In the genomic region with DNA sequence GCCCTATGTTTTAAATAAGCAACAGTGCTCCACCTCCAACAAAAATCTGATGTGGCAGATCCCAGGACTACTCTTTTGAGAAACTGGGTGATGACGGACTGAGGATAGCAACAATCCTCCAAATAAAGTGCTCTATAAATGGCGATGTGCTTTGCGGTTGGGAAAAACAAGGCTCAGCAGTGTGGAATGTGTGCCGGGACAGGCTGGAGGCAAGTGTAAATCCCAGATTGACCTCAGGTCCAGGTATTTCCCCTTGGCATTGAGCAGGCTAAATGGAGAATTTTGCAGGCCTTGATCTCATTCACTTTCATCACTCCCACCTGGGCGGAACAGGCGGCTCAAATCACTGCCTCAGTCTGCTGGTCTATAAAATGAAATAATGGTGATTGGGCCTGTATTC, we compare ENCODE assay signal across 19 cellular contexts. TPM values are rescaled to one million over a fixed set of nuclear protein-coding genes. Genes with fewer than 3 reads are reported as not detected.
"Had no signal": no experiment of that assay in that cellular context is flagged by ENCODE, and none has a peak within 500 bp of the region (broad histone marks: within the 10 kb centered on the region; RNA-seq: fewer than 3 reads in every experiment).

No MANE protein-coding gene starts in this region.

- ATAC-seq: activated naive CD8-positive, alpha-beta T cell treated with anti-CD3 and anti-CD28 coated beads, Interleukin-2, amount 50 U/mL, for 24 hours; left colon; T-cell had no signal

- H3K36me3 ChIP-seq: cardiac muscle cell, thoracic aorta had no signal

- H3K27ac ChIP-seq: cardiac muscle cell, thoracic aorta had no signal

- H3K27me3 ChIP-seq: cardiac muscle cell, stomach had no signal

- DNase-seq: activated CD4-positive, alpha-beta memory T cell treated with anti-CD3 and anti-CD28 coated beads, Interleukin-2, amount 10 ng/mL, durations not matched to agents 7 days and 5 days; activated naive CD4-positive, alpha-beta T cell treated with Interleukin-2 at 50 U/mL for 16 hours; activated naive CD8-positive, alpha-beta T cell treated with anti-CD3 and anti-CD28 coated beads, Interleukin-2, amount 50 U/mL, for 24 hours; effector CD8-positive, alpha-beta T cell; immature natural killer cell; left colon; mammary epithelial cell; nephron progenitor cell; stimulated activated CD4-positive, alpha-beta T cell treated with anti-CD3 and anti-CD28 coated beads, Interleukin-15, amount 100 ng/mL, for 24 hours; stimulated activated CD4-positive, alpha-beta T cell treated with anti-CD3 and anti-CD28 coated beads, Interleukin-4, amount 100 ng/mL, for 4 hours; stomach; T-cell had no signal

- H3K4me3 ChIP-seq: cardiac muscle cell had no signal

RNA-seq across cellular contexts. Expression of gene LDLRAD1, which starts 36.8 kb away (rescaled TPM):
- total RNA-seq: activated CD4-positive, alpha-beta memory T cell treated with anti-CD3 and anti-CD28 coated beads, Interleukin-2, amount 10 ng/mL, durations not matched to agents 7 days and 5 days; activated T-helper 1 cell treated with anti-CD3 and anti-CD28 coated beads, Interleukin-12 subunit alpha, Interleukin-12 subunit beta, Interleukin-2, Interleukin-4 antibody, amounts not matched to agents 30 ng/mL and 10 ng/mL and 1 ng/mL, durations not matched to agents 14 hours and 24 hours and 36 hours; astrocyte; cardiac muscle cell; left colon; mammary epithelial cell; omental fat pad; skeletal muscle tissue; stomach; T-cell; thoracic aorta; ureter had no signal
